ENCODE assay signal across 10 cellular contexts in genomic region chr6:36241728-36242127, GRCh38. TPM values are rescaled to one million over a fixed set of nuclear protein-coding genes. Genes with fewer than 3 reads are reported as not detected.
DNase-seq lines count a peak whose midpoint lies in the region; ATAC-seq and TF ChIP-seq lines count a peak whose summit lies in the region.
"Had no signal": no experiment of that assay in that cellular context is flagged by ENCODE, and none has a peak within 500 bp of the region (broad histone marks: within the 10 kb centered on the region; RNA-seq: fewer than 3 reads in every experiment).

No MANE protein-coding gene starts in this region.

- H2BK120ac ChIP-seq in IMR-90 (ENCODE audit: low read depth, low read length) = no peak overlapping the region

- intact Hi-C loops in IMR-90 (cut with micrococcal nuclease) = no loop called here

- H3K56ac ChIP-seq in IMR-90 (ENCODE audit: extremely low read depth, insufficient read depth, low read length) = no peak overlapping the region

- no peaks in the 10 kb centered on the region for H4K20me1 ChIP-seq in IMR-90 (ENCODE audit: insufficient read depth, low read length)

- H3K14ac ChIP-seq in IMR-90 (replicated peaks; ENCODE audit: low read depth, low read length) = no peak overlapping the region

- no peak for TF ChIP-seq RAD21 in IMR-90 (IDR thresholded peaks at IDR 0.05; ENCODE audit: low read length)

- H3K23ac ChIP-seq in IMR-90 (ENCODE audit: low read depth, low read length) = no peak overlapping the region

- no peak overlapping the region for H4K5ac ChIP-seq in IMR-90 (ENCODE audit: low read depth, low read length)

- H3K4ac ChIP-seq in IMR-90 (ENCODE audit: low read depth, low read length) = no peak overlapping the region

- no peak overlapping the region for H2BK5ac ChIP-seq in IMR-90 (ENCODE audit: low read depth, low read length, poor library complexity, severe bottlenecking)

- no peaks in the 10 kb centered on the region for H3K36me3 ChIP-seq in IMR-90 (ENCODE audit: control insufficient read depth, insufficient read depth, low read length)
- H3K36me3 ChIP-seq: BE2C had no signal

- H2AK9ac ChIP-seq in IMR-90 (replicated peaks; ENCODE audit: low read depth, low read length, poor library complexity) = no peak overlapping the region

- CTCF ChIA-PET in IMR-90 (lab: Yijun Ruan, JAX) = no interaction called here

- H3K4me3 ChIP-seq in IMR-90 (ENCODE audit: insufficient read depth, low read depth, low read length) = no peak overlapping the region

- H3K4me2 ChIP-seq in IMR-90 (ENCODE audit: low read depth, low read length) = no peak overlapping the region

- peaks cover 2% of the 10 kb centered on the region for H3K4me1 ChIP-seq in IMR-90 (ENCODE audit: control insufficient read depth, insufficient read depth, low read length)

- H3K27me3 ChIP-seq in IMR-90 (ENCODE audit: control insufficient read depth, insufficient read depth, low read length) = no peaks in the 10 kb centered on the region
- H3K27me3 ChIP-seq: BE2C had no signal

- no CpG with 5 or more reads among the region's 10 CpGs for WGBS in IMR-90 (ENCODE audit: extremely low coverage in 2 of 2, insufficient read length in 1 of 2), 2 experiments

- H2BK20ac ChIP-seq in IMR-90 (ENCODE audit: low read depth, low read length) = no peak overlapping the region

- H3K27ac ChIP-seq in IMR-90 (ENCODE audit: insufficient read depth, low read length) = no peak overlapping the region

- dilution Hi-C loops in IMR-90 (cut with HindIII; ENCODE audit: low sequenced_read_pairs, unreplicated experiment) = no loop called here

- H3K18ac ChIP-seq in IMR-90 (ENCODE audit: low read depth, low read length) = no peak overlapping the region

- H2AK5ac ChIP-seq in IMR-90 (ENCODE audit: low read depth, low read length) = no peak overlapping the region

- 0 out of 2 replicates have a peak, but pooled peaks cover 7% of the 10 kb centered on the region for H3K9me1 ChIP-seq in IMR-90 (ENCODE audit: insufficient read depth, low read length)

- TF ChIP-seq POLR2A in IMR-90 (IDR thresholded peaks at IDR 0.05; ENCODE audit: low read depth, low read length) = no peak

- H2BK15ac ChIP-seq in IMR-90 (ENCODE audit: low read depth, low read length) = no peak overlapping the region

- no peak for TF ChIP-seq CTCF in IMR-90 (conservative IDR thresholded peaks at IDR 0.05; ENCODE audit: low read depth, low read length)

- ATAC-seq in IMR-90 (ENCODE audit: low read depth) (no peak), GM21737 (IDR thresholded peaks at IDR 0.05; ENCODE audit: unreplicated experiment) (no peak)
- ATAC-seq: activated CD8-positive, alpha-beta memory T cell treated with anti-CD3 and anti-CD28 coated beads, Interleukin-2, amount 10 ng/mL, durations not matched to agents 7 days and 5 days had no signal

- no peak overlapping the region for H4K8ac ChIP-seq in IMR-90 (ENCODE audit: low read depth in 2 of 2, low read length in 2 of 2)

- no peak overlapping the region for H3K9ac ChIP-seq in IMR-90 (ENCODE audit: low read depth, low read length)

- DNase-seq in stimulated activated CD4-positive, alpha-beta T cell treated with anti-CD3 and anti-CD28 coated beads, Interleukin-15, amount 100 ng/mL, for 24 hours = peak; percentile 23
- no peak for DNase-seq in stimulated activated CD4-positive, alpha-beta T cell treated with anti-CD3 and anti-CD28 coated beads, Interleukin-4, amount 100 ng/mL, for 24 hours
- peak; percentile 46 for DNase-seq in IMR-90
- peak in 31 of 58 donors; percentile 3 to 74 (median 27) for DNase-seq in anterior cingulate cortex (lab: John Stamatoyannopoulos, UW)
- DNase-seq in superior temporal gyrus (ENCODE audit: extremely low spot score) = peak; percentile 63
- DNase-seq in C1 segment of cervical spinal cord (lab: John Stamatoyannopoulos, UW) = no peak
- DNase-seq in DMS153 treated with DMSO at 0.1 percent for 48 hours (lab: John Stamatoyannopoulos, UW; ENCODE audit: unreplicated experiment) = no peak
- DNase-seq: activated CD8-positive, alpha-beta memory T cell treated with anti-CD3 and anti-CD28 coated beads, Interleukin-2, amount 10 ng/mL, durations not matched to agents 7 days and 5 days; BE2C had no signal

- no peak overlapping the region for H4K91ac ChIP-seq in IMR-90 (ENCODE audit: insufficient read depth, low read depth, low read length)

- H3K79me1 ChIP-seq in IMR-90 (ENCODE audit: low read depth in 1 of 2, low read length in 2 of 2) = no peaks in the 10 kb centered on the region

- POLR2A ChIA-PET in IMR-90 (lab: Charles Lee; ENCODE audit: unreplicated experiment) = interaction anchor here (0.5 to 0.6 kb wide), 2 partner anchors 38 to 662 kb away, joined by 3 read pairs; no protein-coding TSS in a partner anchor

- H3K9me3 ChIP-seq in IMR-90 (ENCODE audit: control insufficient read depth, insufficient read depth, low read length) = no peaks in the 10 kb centered on the region
- H3K9me3 ChIP-seq: BE2C had no signal

- in situ Hi-C loops in IMR-90 (cut with MboI; ENCODE audit: low sequenced_read_pairs) = no loop called here

- no TSS peak for BruUV-seq in IMR-90 (replicated peaks; lab: Mats Ljungman, UMichigan)

- H2AFZ ChIP-seq in IMR-90 (replicated peaks; ENCODE audit: low read length, poor library complexity) = no peak overlapping the region

TF ChIP-seq in IMR-90, 13 proteins besides CTCF, POLR2A, EP300 and RAD21:
- TF ChIP-seq CHD1 (IDR thresholded peaks at IDR 0.05; ENCODE audit: low read depth, low read length) = no peak
TF ChIP-seq in IMR-90: peak in this region for 0.

RNA-seq across cellular contexts. Expression of gene PNPLA1, which starts 28.1 kb away (rescaled TPM):
- not detected in 2 replicates for total RNA-seq in IMR-90 (2012; rRNA removed)
- polyA plus RNA-seq in IMR-90 (2012; rRNA removed) = not detected in 2 replicates
- polyA plus RNA-seq in IMR-90 (2012; cell fraction: cytosol; rRNA removed) = not detected in 2 replicates
- 0.05 TPM in 1 of 2 replicates, not detected in the other for polyA plus RNA-seq in IMR-90 (2012; cell fraction: nucleus; rRNA removed; ENCODE audit: low replicate concordance)
- total RNA-seq: activated CD8-positive, alpha-beta memory T cell treated with anti-CD3 and anti-CD28 coated beads, Interleukin-2, amount 10 ng/mL, durations not matched to agents 7 days and 5 days had no signal

RNA-seq across cellular contexts. Expression of gene BRPF3, which starts 45.2 kb away (rescaled TPM):
- total RNA-seq in IMR-90 (2012; rRNA removed) = 8.3 and 10.2 TPM in 2 replicates
- 17.2 and 18.1 TPM in 2 replicates for polyA plus RNA-seq in IMR-90 (2012; rRNA removed)
- 11.4 and 14.6 TPM in 2 replicates for polyA plus RNA-seq in IMR-90 (2012; cell fraction: cytosol; rRNA removed)
- 27.0 and 32.8 TPM in 2 replicates for polyA plus RNA-seq in IMR-90 (2012; cell fraction: nucleus; rRNA removed; ENCODE audit: low replicate concordance)

Comparison
In these comparisons a context has a peak if more than half of its experiments do, and no peak if none do; other contexts are left out.
1. DNase-seq: peak in stimulated activated CD4-positive, alpha-beta T cell treated with anti-CD3 and anti-CD28 coated beads, Interleukin-15, amount 100 ng/mL, for 24 hours (single experiment), IMR-90 (single experiment), anterior cingulate cortex (31 of 58) and superior temporal gyrus (single experiment); none in stimulated activated CD4-positive, alpha-beta T cell treated with anti-CD3 and anti-CD28 coated beads, Interleukin-4, amount 100 ng/mL, for 24 hours (single experiment), C1 segment of cervical spinal cord (0 of 14) and DMS153 treated with DMSO at 0.1 percent for 48 hours (single experiment).